34 cellular contexts compared by ENCODE assay signal in the genomic region with DNA sequence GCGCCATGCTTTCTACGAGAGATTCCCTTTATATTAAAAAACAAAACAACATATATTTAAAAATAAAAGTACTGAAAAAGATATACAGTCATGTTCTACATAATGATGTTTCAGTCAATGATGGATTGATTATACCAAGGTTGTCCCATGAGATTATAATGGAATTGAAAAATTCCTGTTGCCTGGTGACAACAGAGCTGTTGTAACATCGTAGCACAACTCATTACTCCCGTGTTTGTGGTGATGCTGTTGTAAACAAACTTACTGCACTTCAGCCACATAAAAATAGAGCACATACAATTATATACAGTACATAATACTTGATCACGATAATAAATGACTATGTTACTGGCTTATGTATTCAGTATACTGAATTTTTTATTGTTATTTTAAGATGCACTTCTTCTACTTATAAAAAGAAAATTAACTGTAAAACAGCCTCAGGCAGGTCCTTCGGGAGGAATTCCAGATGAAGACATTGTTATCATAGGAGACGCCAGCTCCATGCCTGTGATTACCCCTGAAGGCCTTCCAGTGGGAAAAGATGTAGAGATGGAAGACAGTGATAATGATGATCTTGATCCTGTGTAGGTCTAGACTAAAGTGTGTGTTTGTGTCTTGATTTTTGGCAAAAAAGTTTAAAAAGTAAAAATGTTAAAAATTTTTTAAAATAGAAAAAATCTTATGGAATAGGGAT. TPM values are rescaled to one million over a fixed set of nuclear protein-coding genes. Genes with fewer than 3 reads are reported as not detected.
"Had no signal": no experiment of that assay in that cellular context is flagged by ENCODE, and none has a peak within 500 bp of the region (broad histone marks: within the 10 kb centered on the region; RNA-seq: fewer than 3 reads in every experiment).

No MANE protein-coding gene starts in this region.

- H3K9ac ChIP-seq: SK-N-SH had no signal

- H3K36me3 Mint-ChIP-seq: brain had no signal

- FAIRE-seq: bronchial epithelial cell, TTC549 had no signal

- ATAC-seq: activated CD4-positive, alpha-beta T cell treated with anti-CD3 and anti-CD28 coated beads for 36 hours; activated CD4-positive, CD25-positive, alpha-beta regulatory T cell treated with anti-CD3 and anti-CD28 coated beads, Interleukin-2, amount 50 U/mL, for 24 hours; activated CD8-positive, alpha-beta T cell treated with anti-CD3 and anti-CD28 coated beads, Interleukin-2, amount 10 ng/mL, durations not matched to agents 7 days and 5 days; activated naive CD4-positive, alpha-beta T cell treated with anti-CD3 and anti-CD28 coated beads, Interleukin-2, amount 50 U/mL, for 72 hours; activated T-cell treated with anti-CD3 and anti-CD28 coated beads, Interleukin-2, amount 50 U/mL, for 4 hours; Panc1 had no signal

- H3K4me1 Mint-ChIP-seq: activated CD4-positive, alpha-beta T cell treated with anti-CD3 and anti-CD28 coated beads for 36 hours; activated CD4-positive, alpha-beta T cell treated with anti-CD3 and anti-CD28 coated beads, Interleukin-2, amount 10 ng/mL, durations not matched to agents 7 days and 5 days; brain had no signal

- H3K4me2 ChIP-seq: SK-N-SH had no signal

- H3K9me3 ChIP-seq: adrenal gland, SJSA1, SK-N-SH had no signal

- H3K27ac Mint-ChIP-seq: activated CD4-positive, alpha-beta T cell treated with anti-CD3 and anti-CD28 coated beads for 36 hours; activated CD4-positive, alpha-beta T cell treated with anti-CD3 and anti-CD28 coated beads, Interleukin-2, amount 10 ng/mL, durations not matched to agents 7 days and 5 days; activated CD8-positive, alpha-beta T cell treated with anti-CD3 and anti-CD28 coated beads, Interleukin-2, amount 10 ng/mL, durations not matched to agents 7 days and 5 days; activated naive CD4-positive, alpha-beta T cell treated with anti-CD3 and anti-CD28 coated beads for 36 hours; activated naive CD4-positive, alpha-beta T cell treated with anti-CD3 and anti-CD28 coated beads, Interleukin-2, amount 50 U/mL, for 72 hours; activated T-helper 1 cell treated with anti-CD3 and anti-CD28 coated beads, Interleukin-12 subunit alpha, Interleukin-12 subunit beta, Interleukin-2, Interleukin-4 antibody, amounts not matched to agents 30 ng/mL and 10 ng/mL and 1 ng/mL, durations not matched to agents 14 hours and 24 hours and 36 hours; brain; T-helper 1 cell treated with Interleukin-12 subunit alpha and Interleukin-12 subunit beta and Interleukin-4 antibody, amounts not matched to agents 30 μg/mL and 1 μg/mL, for 36 hours; T-helper 2 cell treated with Interferon-gamma antibody and Interleukin-4, amounts not matched to agents 5 μg/mL and 100 μg/mL, for 36 hours had no signal

- DNase-seq: activated CD4-positive, alpha-beta T cell treated with anti-CD3 and anti-CD28 coated beads for 36 hours; activated CD4-positive, alpha-beta T cell treated with anti-CD3 and anti-CD28 coated beads, Interleukin-2, amount 10 ng/mL, durations not matched to agents 7 days and 5 days; activated CD4-positive, alpha-beta T cell treated with anti-CD3 and anti-CD28 coated beads, Interleukin-2, amount 50 U/mL, for 48 hours; activated CD8-positive, alpha-beta T cell treated with anti-CD3 and anti-CD28 coated beads, Interleukin-2, amount 10 ng/mL, durations not matched to agents 7 days and 5 days; activated gamma-delta T cell treated with Interleukin-2 at 50 U/mL for 16 hours; activated naive CD4-positive, alpha-beta T cell treated with anti-CD3 and anti-CD28 coated beads for 36 hours; activated T-cell treated with anti-CD3 and anti-CD28 coated beads for 4 hours; activated T-cell treated with anti-CD3 and anti-CD28 coated beads, Interleukin-2, amount 50 U/mL, for 4 hours; adrenal gland; caudate nucleus; Karpas-422; KBM-7; NCI-H1092 treated with DMSO at 0.1 percent for 48 hours; NCI-H1417; NCI-H146; NCI-H187; NCI-H2029 treated with DMSO at 0.1 percent for 48 hours; NCI-H2107; NCI-H345; NCI-H524 treated with DMSO at 0.1 percent for 48 hours; RPMI8226; SHP77 treated with DMSO at 0.1 percent for 48 hours; SK-N-SH had no signal

- H3K27me3 ChIP-seq: SJSA1 had no signal

- H3K4me1 ChIP-seq: SJSA1 had no signal

- H3K4me3 ChIP-seq: adrenal gland, SJSA1 had no signal

- H3K36me3 ChIP-seq: adrenal gland, SJSA1 had no signal

- H3K4me3 Mint-ChIP-seq: activated CD4-positive, alpha-beta T cell treated with anti-CD3 and anti-CD28 coated beads for 36 hours; activated CD4-positive, alpha-beta T cell treated with anti-CD3 and anti-CD28 coated beads, Interleukin-2, amount 10 ng/mL, durations not matched to agents 7 days and 5 days; activated CD8-positive, alpha-beta T cell treated with anti-CD3 and anti-CD28 coated beads, Interleukin-2, amount 10 ng/mL, durations not matched to agents 7 days and 5 days; activated naive CD4-positive, alpha-beta T cell treated with anti-CD3 and anti-CD28 coated beads for 36 hours; activated T-cell treated with anti-CD3 and anti-CD28 coated beads, Interleukin-2, amount 50 U/mL, for 4 hours; activated T-helper 1 cell treated with anti-CD3 and anti-CD28 coated beads, Interleukin-12 subunit alpha, Interleukin-12 subunit beta, Interleukin-2, Interleukin-4 antibody, amounts not matched to agents 30 ng/mL and 10 ng/mL and 1 ng/mL, durations not matched to agents 14 hours and 24 hours and 36 hours; brain; T-helper 1 cell treated with Interleukin-12 subunit alpha and Interleukin-12 subunit beta and Interleukin-4 antibody, amounts not matched to agents 30 μg/mL and 1 μg/mL, for 36 hours; T-helper 2 cell treated with Interferon-gamma antibody and Interleukin-4, amounts not matched to agents 5 μg/mL and 100 μg/mL, for 36 hours had no signal

- H3K27ac ChIP-seq: adrenal gland, SJSA1 had no signal

- H3K9me2 ChIP-seq: SK-N-SH had no signal

RNA-seq across cellular contexts. Expression of gene CCR1, which starts 11.7 kb away (rescaled TPM):
- total RNA-seq: activated naive CD4-positive, alpha-beta T cell treated with anti-CD3 and anti-CD28 coated beads for 36 hours; bronchial epithelial cell had no signal
- polyA plus RNA-seq: SK-N-SH had no signal

RNA-seq across cellular contexts. Expression of gene CCR3, which starts 45.9 kb away (rescaled TPM):
- total RNA-seq: activated CD4-positive, alpha-beta T cell treated with anti-CD3 and anti-CD28 coated beads for 36 hours; activated CD4-positive, alpha-beta T cell treated with anti-CD3 and anti-CD28 coated beads, Interleukin-2, amount 10 ng/mL, durations not matched to agents 7 days and 5 days; activated naive CD4-positive, alpha-beta T cell treated with anti-CD3 and anti-CD28 coated beads for 36 hours; activated naive CD4-positive, alpha-beta T cell treated with anti-CD3 and anti-CD28 coated beads, Interleukin-2, amount 50 U/mL, for 72 hours; activated T-cell treated with anti-CD3 and anti-CD28 coated beads, Interleukin-2, amount 50 U/mL, for 4 hours; activated T-helper 1 cell treated with anti-CD3 and anti-CD28 coated beads, Interleukin-12 subunit alpha, Interleukin-12 subunit beta, Interleukin-2, Interleukin-4 antibody, amounts not matched to agents 30 ng/mL and 10 ng/mL and 1 ng/mL, durations not matched to agents 14 hours and 24 hours and 36 hours; adrenal gland; bronchial epithelial cell; NCI-H460 had no signal
- polyA plus RNA-seq: SK-N-SH had no signal
